21 cellular contexts compared by ENCODE assay signal in genomic region chr2:159110784-159111183, GRCh38.
"Had no signal": no experiment of that assay in that cellular context is flagged by ENCODE, and none has a peak within 500 bp of the region (broad histone marks: within the 10 kb centered on the region; RNA-seq: fewer than 3 reads in every experiment).

No MANE protein-coding gene starts in this region.

- H3K27me3 ChIP-seq: dorsolateral prefrontal cortex, foreskin keratinocyte, hepatocyte, spleen, upper lobe of right lung had no signal

- H3K27ac ChIP-seq: epithelial cell of prostate, foreskin keratinocyte, hepatocyte, spleen, thoracic aorta, upper lobe of right lung, WERI-Rb-1 had no signal

- H3K9ac ChIP-seq: SK-N-SH had no signal

- H3K4me2 ChIP-seq: hepatocyte, SK-N-SH had no signal

- H3K4me3 ChIP-seq: hepatocyte, spleen, thoracic aorta, upper lobe of right lung had no signal

- H2AFZ ChIP-seq: hepatocyte had no signal

- H3K4me1 ChIP-seq: foreskin keratinocyte, spleen had no signal

- DNase-seq: activated CD4-positive, alpha-beta T cell treated with anti-CD3 and anti-CD28 coated beads, Interleukin-2, amount 10 ng/mL, durations not matched to agents 7 days and 5 days; activated CD4-positive, CD25-positive, alpha-beta regulatory T cell treated with anti-CD3 and anti-CD28 coated beads, Interleukin-2, amount 50 U/mL, for 72 hours; activated CD8-positive, alpha-beta T cell treated with anti-CD3 and anti-CD28 coated beads, Interleukin-2, amount 10 ng/mL, durations not matched to agents 7 days and 5 days; activated gamma-delta T cell treated with Interleukin-2 at 50 U/mL for 16 hours; activated T-cell treated with anti-CD3 and anti-CD28 coated beads, Interleukin-2, amount 50 U/mL, for 1 hour; aorta; effector memory CD8-positive, alpha-beta T cell; foreskin keratinocyte; immature natural killer cell; mesendoderm; naive B cell; SK-N-SH; spleen; stimulated activated CD4-positive, alpha-beta T cell treated with anti-CD3 and anti-CD28 coated beads, Interleukin-4, amount 100 ng/mL, for 1 hour; stimulated activated naive CD4-positive, alpha-beta T cell; upper lobe of right lung; WERI-Rb-1 had no signal

- H3K36me3 ChIP-seq: spleen, thoracic aorta, upper lobe of right lung, WERI-Rb-1 had no signal

- H3K9me3 ChIP-seq: SK-N-SH, spleen, thoracic aorta, upper lobe of right lung had no signal
